8 cellular contexts compared by ENCODE assay signal in the genomic region with DNA sequence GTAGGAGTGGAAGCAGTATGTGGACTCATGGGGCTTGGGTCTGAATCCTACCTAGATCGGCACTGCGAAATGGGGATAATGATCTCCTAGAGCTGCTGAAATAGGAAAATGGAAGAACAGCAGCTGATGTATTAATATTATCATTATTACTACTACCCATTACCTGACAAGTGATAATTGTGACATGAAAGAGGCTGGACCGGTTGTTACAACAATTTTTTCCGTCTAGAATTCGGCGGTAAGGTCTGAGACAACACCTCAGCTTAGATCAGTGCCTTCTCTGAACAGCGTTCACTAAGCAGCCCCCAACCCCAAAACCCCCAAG. TPM values are rescaled to one million over a fixed set of nuclear protein-coding genes. Genes with fewer than 3 reads are reported as not detected.
DNase-seq lines count a peak whose midpoint lies in the region; ATAC-seq and TF ChIP-seq lines count a peak whose summit lies in the region.
"Not testable (repeated sequence)": the region's sequence is repeated elsewhere in the genome, so short reads cannot be mapped to it uniquely, and the experiment has no call there.

No MANE protein-coding gene starts in this region.

- not testable (repeated sequence) for BruUV-seq in Panc1 (replicated peaks; lab: Mats Ljungman, UMichigan)

- H3K9me3 ChIP-seq in Panc1 (ENCODE audit: control insufficient read depth, insufficient read depth, low read depth, low read length); effector memory CD4-positive, alpha-beta T cell (ENCODE audit: control insufficient read depth, low read length); iPS-20b (ENCODE audit: insufficient read depth, low read depth, low read length); stomach: not testable (repeated sequence)

- H3K4me1 Mint-ChIP-seq in activated T-helper 2 cell treated with anti-CD3 and anti-CD28 coated beads, Interferon-gamma antibody, Interleukin-2, Interleukin-4, amounts not matched to agents 10 μg/mL and 5 μg/mL and 100 μg/mL, durations not matched to agents 14 hours and 24 hours and 36 hours (ENCODE audit: low read depth): peaks cover 11% of the 10 kb centered on the region
- peaks cover 15% of the 10 kb centered on the region for H3K4me1 Mint-ChIP-seq in nephron

- peak overlapping the region; percentile 70 for H3K27ac Mint-ChIP-seq in activated T-helper 2 cell treated with anti-CD3 and anti-CD28 coated beads, Interferon-gamma antibody, Interleukin-2, Interleukin-4, amounts not matched to agents 10 μg/mL and 5 μg/mL and 100 μg/mL, durations not matched to agents 14 hours and 24 hours and 36 hours
- peak overlapping the region; percentile 82 to 94 (median 85) for H3K27ac Mint-ChIP-seq in nephron

- not testable (repeated sequence) for ATAC-seq in Panc1

- not testable (repeated sequence) for DNase-seq in HFF-Myc (ENCODE audit: extremely low read depth, low read depth); activated T-helper 2 cell treated with anti-CD3 and anti-CD28 coated beads, Interferon-gamma antibody, Interleukin-2, Interleukin-4, amounts not matched to agents 10 μg/mL and 5 μg/mL and 100 μg/mL, durations not matched to agents 14 hours and 24 hours and 36 hours (ENCODE audit: low spot score); effector memory CD4-positive, alpha-beta T cell; stomach
- DNase-seq in Panc1 (ENCODE audit: low read depth, low spot score): peak; percentile 17

- 1 to 2% (median 1%) methylated on average over 7 of the region's 7 CpGs for WGBS in stomach, 5 donors

- peak overlapping the region; percentile 83 for H3K4me3 Mint-ChIP-seq in activated T-helper 2 cell treated with anti-CD3 and anti-CD28 coated beads, Interferon-gamma antibody, Interleukin-2, Interleukin-4, amounts not matched to agents 10 μg/mL and 5 μg/mL and 100 μg/mL, durations not matched to agents 14 hours and 24 hours and 36 hours (ENCODE audit: low read depth)
- peak overlapping the region; percentile 91 to 96 (median 93) for H3K4me3 Mint-ChIP-seq in nephron

- H3K9ac ChIP-seq in iPS-20b (ENCODE audit: low read depth, low read length): peak overlapping the region; percentile 90; the same call in 1 of the 2 replicates

- in situ Hi-C loops in Panc1 (cut with HindIII; ENCODE audit: low pct_unique_long_range_greater_than_20kb, low sequenced_read_pairs): not testable (repeated sequence)

- not testable (repeated sequence) for TF ChIP-seq EP300 in stomach (IDR thresholded peaks at IDR 0.05)

- not testable (repeated sequence) for TF ChIP-seq POLR2A in stomach (IDR thresholded peaks at IDR 0.05)

- H3K27me3 ChIP-seq in Panc1 (ENCODE audit: control insufficient read depth, insufficient read depth, low read length); effector memory CD4-positive, alpha-beta T cell (replicated peaks; ENCODE audit: control insufficient read depth, insufficient read depth, low read length, poor library complexity, severe bottlenecking); iPS-20b (ENCODE audit: insufficient read depth, low read length); stomach: not testable (repeated sequence)

- not testable (repeated sequence) for H3K4me1 ChIP-seq in Panc1 (ENCODE audit: control insufficient read depth, insufficient read depth, low read length); effector memory CD4-positive, alpha-beta T cell (ENCODE audit: control insufficient read depth, insufficient read depth, low read length, poor library complexity, severe bottlenecking); iPS-20b (ENCODE audit: insufficient read depth, low read length)
- peaks cover 22 to 47% (median 26%) of the 10 kb centered on the region in 4 donors for H3K4me1 ChIP-seq in stomach

- POLR2A ChIA-PET in Panc1 (lab: Charles Lee): not testable (repeated sequence)

- H3K36me3 ChIP-seq in Panc1 (ENCODE audit: control insufficient read depth, insufficient read depth, low read length); effector memory CD4-positive, alpha-beta T cell (ENCODE audit: control insufficient read depth, insufficient read depth, low read length); iPS-20b (ENCODE audit: insufficient read depth, low read depth, low read length); stomach: not testable (repeated sequence)

- not testable (repeated sequence) for H3K9me3 Mint-ChIP-seq in activated T-helper 2 cell treated with anti-CD3 and anti-CD28 coated beads, Interferon-gamma antibody, Interleukin-2, Interleukin-4, amounts not matched to agents 10 μg/mL and 5 μg/mL and 100 μg/mL, durations not matched to agents 14 hours and 24 hours and 36 hours; nephron

- not testable (repeated sequence) for H3K36me3 Mint-ChIP-seq in activated T-helper 2 cell treated with anti-CD3 and anti-CD28 coated beads, Interferon-gamma antibody, Interleukin-2, Interleukin-4, amounts not matched to agents 10 μg/mL and 5 μg/mL and 100 μg/mL, durations not matched to agents 14 hours and 24 hours and 36 hours (ENCODE audit: low read depth); nephron (ENCODE audit: low read depth)

- TF ChIP-seq CTCF in C4-2B (conservative IDR thresholded peaks at IDR 0.05); HFF-Myc (IDR thresholded peaks at IDR 0.05; ENCODE audit: low read depth, low read length, missing control alignments); Panc1 (IDR thresholded peaks at IDR 0.05); nephron (IDR thresholded peaks at IDR 0.05; ENCODE audit: unreplicated experiment in 3 of 3); stomach (IDR thresholded peaks at IDR 0.05): not testable (repeated sequence)

- not testable (repeated sequence) for H3K27me3 Mint-ChIP-seq in activated T-helper 2 cell treated with anti-CD3 and anti-CD28 coated beads, Interferon-gamma antibody, Interleukin-2, Interleukin-4, amounts not matched to agents 10 μg/mL and 5 μg/mL and 100 μg/mL, durations not matched to agents 14 hours and 24 hours and 36 hours (ENCODE audit: low read depth); nephron (ENCODE audit: low read depth)

- H3K4me3 ChIP-seq in HFF-Myc (replicated peaks; ENCODE audit: low read depth, low read length): peak overlapping the region; percentile 85
- H3K4me3 ChIP-seq in Panc1 (ENCODE audit: low read depth in 2 of 2, low read length in 2 of 2): peak overlapping the region; percentile 72 to 83
- H3K4me3 ChIP-seq in effector memory CD4-positive, alpha-beta T cell (ENCODE audit: insufficient read depth, low read depth, low read length, poor library complexity, severe bottlenecking): peak overlapping the region; percentile 97
- peak overlapping the region; percentile 81 for H3K4me3 ChIP-seq in iPS-20b (ENCODE audit: low read length)
- peak overlapping the region; percentile 66 to 87 (median 78) for H3K4me3 ChIP-seq in stomach

- intact Hi-C loops in Panc1 (cut with micrococcal nuclease; ENCODE audit: unreplicated experiment); activated T-helper 2 cell treated with anti-CD3 and anti-CD28 coated beads, Interferon-gamma antibody, Interleukin-2, Interleukin-4, amounts not matched to agents 10 μg/mL and 5 μg/mL and 100 μg/mL, durations not matched to agents 14 hours and 24 hours and 36 hours (cut with micrococcal nuclease); stomach (cut with DNase I; ENCODE audit: low total_unique reads): not testable (repeated sequence)

- CTCF ChIA-PET in Panc1 (lab: Charles Lee): not testable (repeated sequence)

- H3K27ac ChIP-seq in C4-2B: peak overlapping the region; percentile 92
- peak overlapping the region; percentile 89 for H3K27ac ChIP-seq in Panc1 (ENCODE audit: low read length)
- peak overlapping the region; percentile 92 for H3K27ac ChIP-seq in effector memory CD4-positive, alpha-beta T cell (ENCODE audit: insufficient read depth, low read length, poor library complexity, severe bottlenecking)
- not testable (repeated sequence) for H3K27ac ChIP-seq in iPS-20b (ENCODE audit: low read length)
- H3K27ac ChIP-seq in stomach: peak overlapping the region; percentile 79 to 96 (median 96)

RNA-seq across cellular contexts. Expression of a gene that starts 0.5 kb away (rescaled TPM):
- total RNA-seq in Panc1 (2021; ENCODE audit: unreplicated experiment): 103 TPM
- polyA plus RNA-seq in Panc1 (2012; ENCODE audit: insufficient read length): 73.7 TPM
- total RNA-seq in activated T-helper 2 cell treated with anti-CD3 and anti-CD28 coated beads, Interferon-gamma antibody, Interleukin-2, Interleukin-4, amounts not matched to agents 10 μg/mL and 5 μg/mL and 100 μg/mL, durations not matched to agents 14 hours and 24 hours and 36 hours: 55.2 and 56.5 TPM in 2 replicates
- total RNA-seq in stomach: 100 to 1,000 TPM in 2 of 5 donors, 10 to 100 TPM in 3; 70.6 to 126 (median 97.5) TPM
- polyA plus RNA-seq in stomach: 10 to 100 TPM; 35.1 to 62.8 (median 53.0) TPM

RNA-seq across cellular contexts. Expression of a gene that starts 37.0 kb away (rescaled TPM):
- total RNA-seq in Panc1 (2021; ENCODE audit: unreplicated experiment): 126 TPM
- 93.2 TPM for polyA plus RNA-seq in Panc1 (2012; ENCODE audit: insufficient read length)
- total RNA-seq in activated T-helper 2 cell treated with anti-CD3 and anti-CD28 coated beads, Interferon-gamma antibody, Interleukin-2, Interleukin-4, amounts not matched to agents 10 μg/mL and 5 μg/mL and 100 μg/mL, durations not matched to agents 14 hours and 24 hours and 36 hours: 97.9 and 108 TPM in 2 replicates
- total RNA-seq in stomach: 100 to 1,000 TPM in 2 of 5 donors, 10 to 100 TPM in 3; 64.5 to 182 (median 78.8) TPM
- polyA plus RNA-seq in stomach: 100 to 1,000 TPM in 1 of 3 donors, 10 to 100 TPM in 2; 33.9 to 114 (median 43.1) TPM
